Comparison of ENCODE assay signal across 16 cellular contexts in the genomic region with DNA sequence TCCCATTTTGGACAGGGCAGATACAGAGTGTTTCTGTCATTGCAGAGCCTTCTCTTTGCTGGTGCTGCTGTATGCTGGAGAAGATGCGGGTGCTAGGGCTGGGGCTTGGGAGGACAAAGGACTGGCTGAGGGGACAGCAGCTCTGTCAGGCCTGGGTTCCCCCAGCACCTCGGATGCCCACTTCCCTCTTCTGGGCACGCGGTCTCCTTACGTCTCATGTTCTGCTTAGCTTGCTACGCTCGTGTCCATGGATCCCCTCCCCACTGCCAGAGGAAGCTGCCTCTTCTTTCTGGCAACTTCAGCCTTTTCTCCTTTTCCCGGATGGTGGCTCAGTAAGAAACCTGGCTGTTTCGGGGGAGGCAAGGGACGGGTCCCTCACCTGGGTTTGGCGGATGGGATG.
"Had no signal": no experiment of that assay in that cellular context is flagged by ENCODE, and none has a peak within 500 bp of the region (broad histone marks: within the 10 kb centered on the region; RNA-seq: fewer than 3 reads in every experiment).

No MANE protein-coding gene starts in this region.

- H3K9me3 ChIP-seq: thyroid gland, vagina had no signal

- H3K27me3 ChIP-seq: thyroid gland, vagina had no signal

- ATAC-seq: activated CD4-positive, CD25-positive, alpha-beta regulatory T cell treated with anti-CD3 and anti-CD28 coated beads, Interleukin-2, amount 50 U/mL, for 24 hours; left cardiac atrium; stimulated activated effector memory CD8-positive, alpha-beta T cell treated with anti-CD3 and anti-CD28 coated beads, Interleukin-12 subunit alpha, Interleukin-12 subunit beta, amount 100 ng/mL, for 72 hours; T-cell had no signal

- H3K4me1 ChIP-seq: parathyroid adenoma had no signal

- H2AFZ ChIP-seq: parathyroid adenoma had no signal

- H3K27ac ChIP-seq: parathyroid adenoma, thyroid gland, vagina had no signal

- DNase-seq: activated CD4-positive, alpha-beta T cell treated with anti-CD3 and anti-CD28 coated beads, Interleukin-2, amount 50 U/mL, for 1 hour; activated CD8-positive, alpha-beta memory T cell treated with anti-CD3 and anti-CD28 coated beads for 24 hours; activated naive CD4-positive, alpha-beta T cell; activated naive CD8-positive, alpha-beta T cell treated with anti-CD3 and anti-CD28 coated beads, Interleukin-2, amount 10 ng/mL, durations not matched to agents 7 days and 5 days; left cardiac atrium; naive B cell; stimulated activated CD4-positive, alpha-beta T cell treated with anti-CD3 and anti-CD28 coated beads, Interleukin-12 subunit alpha, Interleukin-12 subunit beta, amount 100 ng/mL, for 4 hours; stimulated activated CD4-positive, alpha-beta T cell treated with anti-CD3 and anti-CD28 coated beads, Interleukin-2, amount 100 ng/mL, for 24 hours; T-cell; T-helper 9 cell; thyroid gland had no signal

- H3K4me3 ChIP-seq: lung, thyroid gland, vagina had no signal
